Comparison of ENCODE assay signal across 1 cellular context in the genomic region with DNA sequence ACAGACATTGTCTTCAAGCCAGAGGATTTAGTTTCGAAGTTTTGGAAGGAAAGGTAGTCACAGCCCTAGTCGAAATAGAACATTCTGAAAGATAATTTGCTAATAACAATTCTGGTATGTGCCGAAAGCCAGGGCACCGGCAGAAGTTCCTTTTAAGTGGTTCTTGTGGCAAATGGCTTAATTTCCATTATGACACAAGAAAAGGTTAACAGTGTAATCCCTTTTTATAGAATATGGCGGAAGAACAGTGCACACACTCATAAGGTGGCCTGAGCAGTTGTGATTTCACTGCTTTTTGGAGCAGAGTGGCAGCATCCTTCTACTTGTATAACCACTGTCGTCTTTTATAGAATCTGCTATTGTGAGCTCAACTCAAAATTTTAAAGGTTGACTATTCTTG.
TF ChIP-seq lines count a peak whose summit lies in the region.

No MANE protein-coding gene starts in this region.

TF ChIP-seq in GM23338, 12 proteins besides CTCF, POLR2A, EP300 and RAD21 (continued from another document):
- TF ChIP-seq, protein P1, sequence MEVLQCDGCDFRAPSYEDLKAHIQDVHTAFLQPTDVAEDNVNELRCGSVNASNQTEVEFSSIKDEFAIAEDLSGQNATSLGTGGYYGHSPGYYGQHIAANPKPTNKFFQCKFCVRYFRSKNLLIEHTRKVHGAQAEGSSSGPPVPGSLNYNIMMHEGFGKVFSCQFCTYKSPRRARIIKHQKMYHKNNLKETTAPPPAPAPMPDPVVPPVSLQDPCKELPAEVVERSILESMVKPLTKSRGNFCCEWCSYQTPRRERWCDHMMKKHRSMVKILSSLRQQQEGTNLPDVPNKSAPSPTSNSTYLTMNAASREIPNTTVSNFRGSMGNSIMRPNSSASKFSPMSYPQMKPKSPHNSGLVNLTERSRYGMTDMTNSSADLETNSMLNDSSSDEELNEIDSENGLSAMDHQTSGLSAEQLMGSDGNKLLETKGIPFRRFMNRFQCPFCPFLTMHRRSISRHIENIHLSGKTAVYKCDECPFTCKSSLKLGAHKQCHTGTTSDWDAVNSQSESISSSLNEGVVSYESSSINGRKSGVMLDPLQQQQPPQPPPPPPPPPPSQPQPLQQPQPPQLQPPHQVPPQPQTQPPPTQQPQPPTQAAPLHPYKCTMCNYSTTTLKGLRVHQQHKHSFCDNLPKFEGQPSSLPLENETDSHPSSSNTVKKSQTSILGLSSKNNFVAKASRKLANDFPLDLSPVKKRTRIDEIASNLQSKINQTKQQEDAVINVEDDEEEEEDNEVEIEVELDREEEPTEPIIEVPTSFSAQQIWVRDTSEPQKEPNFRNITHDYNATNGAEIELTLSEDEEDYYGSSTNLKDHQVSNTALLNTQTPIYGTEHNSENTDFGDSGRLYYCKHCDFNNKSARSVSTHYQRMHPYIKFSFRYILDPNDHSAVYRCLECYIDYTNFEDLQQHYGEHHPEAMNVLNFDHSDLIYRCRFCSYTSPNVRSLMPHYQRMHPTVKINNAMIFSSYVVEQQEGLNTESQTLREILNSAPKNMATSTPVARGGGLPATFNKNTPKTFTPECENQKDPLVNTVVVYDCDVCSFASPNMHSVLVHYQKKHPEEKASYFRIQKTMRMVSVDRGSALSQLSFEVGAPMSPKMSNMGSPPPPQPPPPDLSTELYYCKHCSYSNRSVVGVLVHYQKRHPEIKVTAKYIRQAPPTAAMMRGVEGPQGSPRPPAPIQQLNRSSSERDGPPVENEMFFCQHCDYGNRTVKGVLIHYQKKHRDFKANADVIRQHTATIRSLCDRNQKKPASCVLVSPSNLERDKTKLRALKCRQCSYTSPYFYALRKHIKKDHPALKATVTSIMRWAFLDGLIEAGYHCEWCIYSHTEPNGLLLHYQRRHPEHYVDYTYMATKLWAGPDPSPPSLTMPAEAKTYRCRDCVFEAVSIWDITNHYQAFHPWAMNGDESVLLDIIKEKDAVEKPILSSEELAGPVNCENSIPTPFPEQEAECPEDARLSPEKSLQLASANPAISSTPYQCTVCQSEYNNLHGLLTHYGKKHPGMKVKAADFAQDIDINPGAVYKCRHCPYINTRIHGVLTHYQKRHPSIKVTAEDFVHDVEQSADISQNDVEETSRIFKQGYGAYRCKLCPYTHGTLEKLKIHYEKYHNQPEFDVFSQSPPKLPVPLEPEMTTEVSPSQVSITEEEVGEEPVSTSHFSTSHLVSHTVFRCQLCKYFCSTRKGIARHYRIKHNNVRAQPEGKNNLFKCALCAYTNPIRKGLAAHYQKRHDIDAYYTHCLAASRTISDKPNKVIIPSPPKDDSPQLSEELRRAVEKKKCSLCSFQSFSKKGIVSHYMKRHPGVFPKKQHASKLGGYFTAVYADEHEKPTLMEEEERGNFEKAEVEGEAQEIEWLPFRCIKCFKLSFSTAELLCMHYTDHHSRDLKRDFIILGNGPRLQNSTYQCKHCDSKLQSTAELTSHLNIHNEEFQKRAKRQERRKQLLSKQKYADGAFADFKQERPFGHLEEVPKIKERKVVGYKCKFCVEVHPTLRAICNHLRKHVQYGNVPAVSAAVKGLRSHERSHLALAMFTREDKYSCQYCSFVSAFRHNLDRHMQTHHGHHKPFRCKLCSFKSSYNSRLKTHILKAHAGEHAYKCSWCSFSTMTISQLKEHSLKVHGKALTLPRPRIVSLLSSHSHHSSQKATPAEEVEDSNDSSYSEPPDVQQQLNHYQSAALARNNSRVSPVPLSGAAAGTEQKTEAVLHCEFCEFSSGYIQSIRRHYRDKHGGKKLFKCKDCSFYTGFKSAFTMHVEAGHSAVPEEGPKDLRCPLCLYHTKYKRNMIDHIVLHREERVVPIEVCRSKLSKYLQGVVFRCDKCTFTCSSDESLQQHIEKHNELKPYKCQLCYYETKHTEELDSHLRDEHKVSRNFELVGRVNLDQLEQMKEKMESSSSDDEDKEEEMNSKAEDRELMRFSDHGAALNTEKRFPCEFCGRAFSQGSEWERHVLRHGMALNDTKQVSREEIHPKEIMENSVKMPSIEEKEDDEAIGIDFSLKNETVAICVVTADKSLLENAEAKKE (CRISPR knock-in tag; IDR thresholded peaks at IDR 0.05) = no peak
- TF ChIP-seq CREB1 (CRISPR knock-in tag; IDR thresholded peaks at IDR 0.05; ENCODE audit: low read depth) = no peak
- TF ChIP-seq, protein P2, sequence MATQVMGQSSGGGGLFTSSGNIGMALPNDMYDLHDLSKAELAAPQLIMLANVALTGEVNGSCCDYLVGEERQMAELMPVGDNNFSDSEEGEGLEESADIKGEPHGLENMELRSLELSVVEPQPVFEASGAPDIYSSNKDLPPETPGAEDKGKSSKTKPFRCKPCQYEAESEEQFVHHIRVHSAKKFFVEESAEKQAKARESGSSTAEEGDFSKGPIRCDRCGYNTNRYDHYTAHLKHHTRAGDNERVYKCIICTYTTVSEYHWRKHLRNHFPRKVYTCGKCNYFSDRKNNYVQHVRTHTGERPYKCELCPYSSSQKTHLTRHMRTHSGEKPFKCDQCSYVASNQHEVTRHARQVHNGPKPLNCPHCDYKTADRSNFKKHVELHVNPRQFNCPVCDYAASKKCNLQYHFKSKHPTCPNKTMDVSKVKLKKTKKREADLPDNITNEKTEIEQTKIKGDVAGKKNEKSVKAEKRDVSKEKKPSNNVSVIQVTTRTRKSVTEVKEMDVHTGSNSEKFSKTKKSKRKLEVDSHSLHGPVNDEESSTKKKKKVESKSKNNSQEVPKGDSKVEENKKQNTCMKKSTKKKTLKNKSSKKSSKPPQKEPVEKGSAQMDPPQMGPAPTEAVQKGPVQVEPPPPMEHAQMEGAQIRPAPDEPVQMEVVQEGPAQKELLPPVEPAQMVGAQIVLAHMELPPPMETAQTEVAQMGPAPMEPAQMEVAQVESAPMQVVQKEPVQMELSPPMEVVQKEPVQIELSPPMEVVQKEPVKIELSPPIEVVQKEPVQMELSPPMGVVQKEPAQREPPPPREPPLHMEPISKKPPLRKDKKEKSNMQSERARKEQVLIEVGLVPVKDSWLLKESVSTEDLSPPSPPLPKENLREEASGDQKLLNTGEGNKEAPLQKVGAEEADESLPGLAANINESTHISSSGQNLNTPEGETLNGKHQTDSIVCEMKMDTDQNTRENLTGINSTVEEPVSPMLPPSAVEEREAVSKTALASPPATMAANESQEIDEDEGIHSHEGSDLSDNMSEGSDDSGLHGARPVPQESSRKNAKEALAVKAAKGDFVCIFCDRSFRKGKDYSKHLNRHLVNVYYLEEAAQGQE (IDR thresholded peaks at IDR 0.05; ENCODE audit: unreplicated experiment) = no peak
- TF ChIP-seq NANOG (IDR thresholded peaks at IDR 0.05; ENCODE audit: borderline replicate concordance) = no peak
- TF ChIP-seq, protein P3, sequence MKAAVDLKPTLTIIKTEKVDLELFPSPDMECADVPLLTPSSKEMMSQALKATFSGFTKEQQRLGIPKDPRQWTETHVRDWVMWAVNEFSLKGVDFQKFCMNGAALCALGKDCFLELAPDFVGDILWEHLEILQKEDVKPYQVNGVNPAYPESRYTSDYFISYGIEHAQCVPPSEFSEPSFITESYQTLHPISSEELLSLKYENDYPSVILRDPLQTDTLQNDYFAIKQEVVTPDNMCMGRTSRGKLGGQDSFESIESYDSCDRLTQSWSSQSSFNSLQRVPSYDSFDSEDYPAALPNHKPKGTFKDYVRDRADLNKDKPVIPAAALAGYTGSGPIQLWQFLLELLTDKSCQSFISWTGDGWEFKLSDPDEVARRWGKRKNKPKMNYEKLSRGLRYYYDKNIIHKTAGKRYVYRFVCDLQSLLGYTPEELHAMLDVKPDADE (IDR thresholded peaks at IDR 0.05) = no peak
- TF ChIP-seq EZH2phosphoT487 (IDR thresholded peaks at IDR 0.05; ENCODE audit: unreplicated experiment) = no peak
- no peak for TF ChIP-seq ZNF331 (CRISPR knock-in tag; IDR thresholded peaks at IDR 0.05; ENCODE audit: low read depth)
- no peak for TF ChIP-seq ZNF114 (CRISPR knock-in tag; IDR thresholded peaks at IDR 0.05)
